ENCODE assay signal across 16 cellular contexts in genomic region chr9:131111854-131112311, GRCh38. TPM values are rescaled to one million over a fixed set of nuclear protein-coding genes. Genes with fewer than 3 reads are reported as not detected.
DNase-seq lines count a peak whose midpoint lies in the region; ATAC-seq and TF ChIP-seq lines count a peak whose summit lies in the region.
"Had no signal": no experiment of that assay in that cellular context is flagged by ENCODE, and none has a peak within 500 bp of the region (broad histone marks: within the 10 kb centered on the region; RNA-seq: fewer than 3 reads in every experiment).

No MANE protein-coding gene starts in this region.

- H3K4me3 Mint-ChIP-seq in GM23338, result no peak overlapping the region
- H3K4me3 Mint-ChIP-seq: memory B cell; T-helper 1 cell treated with Interleukin-12 subunit alpha and Interleukin-12 subunit beta and Interleukin-4 antibody, amounts not matched to agents 30 μg/mL and 1 μg/mL, for 36 hours had no signal

- H3K27ac ChIP-seq in GM23338 (ENCODE audit: low read depth), result peak overlapping the region; percentile 69
- H3K27ac ChIP-seq in caudate nucleus (ENCODE audit: low read depth, low read length), result peak overlapping the region; percentile 98
- no peak overlapping the region for H3K27ac ChIP-seq in osteoblast (ENCODE audit: low read depth, low read length)
- H3K27ac ChIP-seq: ascending aorta, PC-9 had no signal

- no peak overlapping the region for H3K27ac Mint-ChIP-seq in GM23338
- H3K27ac Mint-ChIP-seq: memory B cell; T-helper 1 cell treated with Interleukin-12 subunit alpha and Interleukin-12 subunit beta and Interleukin-4 antibody, amounts not matched to agents 30 μg/mL and 1 μg/mL, for 36 hours had no signal

- H3K79me2 ChIP-seq in GM23338 (replicated peaks; ENCODE audit: insufficient read depth), result no peaks in the 10 kb centered on the region
- H3K79me2 ChIP-seq in osteoblast (ENCODE audit: insufficient read depth, low read length), result no peaks in the 10 kb centered on the region

- peak; percentile 28 to 36; a peak in 2 of 4 replicates for TF ChIP-seq CTCF in GM23338 (conservative IDR thresholded peaks at IDR 0.05; ENCODE audit: low read depth in 2 of 2)
- no peak for TF ChIP-seq CTCF in osteoblast (IDR thresholded peaks at IDR 0.05; ENCODE audit: extremely low read depth, low read depth, low read length)

- H2AFZ ChIP-seq in GM23338 (no peak overlapping the region), osteoblast (ENCODE audit: low read length) (peak overlapping the region; percentile 35)
- H2AFZ ChIP-seq: PC-9 had no signal

- DNase-seq in GM23338 (ENCODE audit: low spot score), result peak; percentile 32
- DNase-seq in caudate nucleus (lab: John Stamatoyannopoulos, UW), result peak in 60 of 61 donors; percentile 32 to 96 (median 90)
- DNase-seq in iPS-NIHi11 (ENCODE audit: low spot score), result peak; percentile 49
- DNase-seq in osteoblast (ENCODE audit: insufficient read length, low spot score, missing footprints), result peak; percentile 39
- DNase-seq in SKM-1 treated with dmso at 0.1 percent for 144 hours (lab: John Stamatoyannopoulos, UW; ENCODE audit: unreplicated experiment), result no peak
- no peak for DNase-seq in NCI-H2081 treated with DMSO at 0.1 percent for 48 hours (lab: John Stamatoyannopoulos, UW)
- DNase-seq: DMS53; glutamatergic neuron; NCI-H446 treated with DMSO at 0.1 percent for 48 hours; PC-9; stimulated activated CD4-positive, alpha-beta T cell treated with anti-CD3 and anti-CD28 coated beads, Interleukin-4, amount 100 ng/mL, for 1 hour had no signal

- H3K9me3 Mint-ChIP-seq in GM23338, result no peaks in the 10 kb centered on the region
- H3K9me3 Mint-ChIP-seq: memory B cell; T-helper 1 cell treated with Interleukin-12 subunit alpha and Interleukin-12 subunit beta and Interleukin-4 antibody, amounts not matched to agents 30 μg/mL and 1 μg/mL, for 36 hours had no signal

- ATAC-seq in GM23338 (peak; percentile 71), HG02938 (IDR thresholded peaks at IDR 0.05; ENCODE audit: unreplicated experiment) (no peak), GM18505 (IDR thresholded peaks at IDR 0.05; ENCODE audit: unreplicated experiment) (no peak)

- H3K4me1 ChIP-seq in GM23338 (ENCODE audit: insufficient read depth), result peaks cover 7% of the 10 kb centered on the region
- H3K4me1 ChIP-seq in osteoblast (ENCODE audit: insufficient read depth, low read length), result no peaks in the 10 kb centered on the region

- H3K27me3 Mint-ChIP-seq in GM23338 (ENCODE audit: insufficient read depth, low read depth, poor library complexity), result peaks cover 19% of the 10 kb centered on the region

- no peaks in the 10 kb centered on the region for H3K9me3 ChIP-seq in osteoblast (ENCODE audit: low read depth, low read length)
- H3K9me3 ChIP-seq: ascending aorta had no signal

- 0 out of 2 replicates have a peak, but pooled peaks cover 6% of the 10 kb centered on the region for H4K20me1 ChIP-seq in GM23338 (replicated peaks; ENCODE audit: insufficient read depth)
- H4K20me1 ChIP-seq in osteoblast (ENCODE audit: insufficient read depth, low read length), result no peaks in the 10 kb centered on the region

- H3K4me3 ChIP-seq in GM23338, result no peak overlapping the region
- H3K4me3 ChIP-seq in osteoblast (ENCODE audit: insufficient read depth, low read length), result no peak overlapping the region
- H3K4me3 ChIP-seq: ascending aorta, PC-9 had no signal

- H3K36me3 ChIP-seq in GM23338 (ENCODE audit: insufficient read depth) (peaks cover 20% of the 10 kb centered on the region), osteoblast (ENCODE audit: insufficient read depth, low read length) (no peaks in the 10 kb centered on the region)
- H3K36me3 ChIP-seq: ascending aorta had no signal

- peaks cover 78% of the 10 kb centered on the region for H3K36me3 Mint-ChIP-seq in GM23338 (ENCODE audit: low read depth)
- H3K36me3 Mint-ChIP-seq: memory B cell had no signal

- H3K27me3 ChIP-seq in GM23338 (ENCODE audit: insufficient read depth), result no peaks in the 10 kb centered on the region
- peaks cover 13% of the 10 kb centered on the region for H3K27me3 ChIP-seq in osteoblast (ENCODE audit: insufficient read depth, low read length)
- H3K27me3 ChIP-seq: ascending aorta had no signal

- H3K9me2 ChIP-seq in GM23338 (ENCODE audit: insufficient read depth), result no peaks in the 10 kb centered on the region

- H3K4me1 Mint-ChIP-seq in GM23338, result peaks cover 25% of the 10 kb centered on the region

- 0 out of 2 replicates have a peak, but pooled peaks cover 3% of the 10 kb centered on the region for H3F3A ChIP-seq in GM23338 (replicated peaks; ENCODE audit: low read depth)

- H3K4me2 ChIP-seq in GM23338, result no peak overlapping the region
- H3K4me2 ChIP-seq in osteoblast (ENCODE audit: insufficient read depth, low read length), result no peak overlapping the region
- H3K4me2 ChIP-seq: PC-9 had no signal

- no peak for TF ChIP-seq POLR2A in GM18505 (IDR thresholded peaks at IDR 0.05; ENCODE audit: borderline replicate concordance, extremely low read depth, insufficient read depth, insufficient read length)

TF ChIP-seq in GM23338, 12 proteins besides CTCF, POLR2A, EP300 and RAD21 (continues in another document):
- TF ChIP-seq ZNF462 (CRISPR knock-in tag; IDR thresholded peaks at IDR 0.05) (no peak), EZH2 (IDR thresholded peaks at IDR 0.05; ENCODE audit: low read depth, unreplicated experiment) (no peak), ETS1 (IDR thresholded peaks at IDR 0.05) (no peak)

RNA-seq across cellular contexts. Expression of gene NUP214, which starts 13.5 kb away (rescaled TPM):
- 33.3 and 57.0 TPM in 2 replicates for total RNA-seq in GM23338 (2014; rRNA removed; shearing (Covaris generic))
- polyA plus RNA-seq in GM23338 (2016; fragmentation: Nextera tagmentation; extraction: Ambion mirVana), result 36.0 and 44.5 TPM in 2 replicates
- 15.0 and 17.7 TPM in 2 replicates for total RNA-seq in osteoblast

RNA-seq across cellular contexts. Expression of gene AIF1L, which starts 15.6 kb away (rescaled TPM):
- total RNA-seq in GM23338 (2014; rRNA removed; shearing (Covaris generic)), result 82.6 and 87.8 TPM in 2 replicates
- polyA plus RNA-seq in GM23338 (2016; fragmentation: Nextera tagmentation; extraction: Ambion mirVana), result 75.8 and 76.4 TPM in 2 replicates
- under 0.01 TPM in 1 of 2 replicates, not detected in the other for total RNA-seq in osteoblast

Comparison
In these comparisons a context has a peak if more than half of its experiments do, and no peak if none do; other contexts are left out.
1. DNase-seq: peak in GM23338 (single experiment), caudate nucleus (60 of 61), iPS-NIHi11 (single experiment) and osteoblast (single experiment); none in SKM-1 treated with dmso at 0.1 percent for 144 hours (single experiment) and NCI-H2081 treated with DMSO at 0.1 percent for 48 hours (single experiment).
2. RNA of gene AIF1L, which starts 15.6 kb away (total RNA-seq): 82.6 to 87.8 TPM in GM23338; under 0.01 TPM in osteoblast; every median in the first group is over 10 times any median in the second.